8 cellular contexts compared by ENCODE assay signal in genomic region chr3:49171119-49171774, GRCh38. TPM values are rescaled to one million over a fixed set of nuclear protein-coding genes. Genes with fewer than 3 reads are reported as not detected.
DNase-seq lines count a peak whose midpoint lies in the region; ATAC-seq, FAIRE-seq and TF ChIP-seq lines count a peak whose summit lies in the region.

Gene KLHDC8B, plus strand, starts transcription at chr3:49171598. Its CDS starts 1,172 bp downstream, at chr3:49172770.

- no peaks in the 10 kb centered on the region for H3K27me3 Mint-ChIP-seq in activated T-cell treated with anti-CD3 and anti-CD28 coated beads, Interleukin-2, amount 50 U/mL, for 72 hours (ENCODE audit: low read depth)

- POLR2A ChIA-PET in PC-3 (lab: Charles Lee; ENCODE audit: unreplicated experiment): interaction anchor here (0.5 to 0.6 kb wide), 4 partner anchors 19 to 300 kb away, joined by 4 read pairs; no protein-coding TSS in a partner anchor

- ATAC-seq in HG03565 (IDR thresholded peaks at IDR 0.05; ENCODE audit: unreplicated experiment) (peak; percentile 46), PC-3 (peak; percentile 91)
- peak; percentile 84 to 88 for ATAC-seq in activated T-cell treated with anti-CD3 and anti-CD28 coated beads, Interleukin-2, amount 50 U/mL, for 72 hours (replicated peaks in 1 of 2)

- intact Hi-C loops in PC-3 (cut with micrococcal nuclease) (loop anchor here (1.0 to 5.0 kb wide), 6 partner anchors 38 to 278 kb away; partner anchors contain the start of genes LAMB2, QRICH1 and USP4), esophagus muscularis mucosa (cut with DNase I) (loop anchor here (2.0 to 5.0 kb wide), 3 partner anchors 106 to 276 kb away; partner anchors contain the start of genes C3orf62 and USP4)

- peak within 1 kb of the TSS; percentile 98 for H2AFZ ChIP-seq in PC-3 (ENCODE audit: low read length)

- no TSS peak for BruUV-seq in PC-3 (replicated peaks; lab: Mats Ljungman, UMichigan)

- peak within 1 kb of the TSS; percentile 85 to 88 for H3K4me3 Mint-ChIP-seq in activated T-cell treated with anti-CD3 and anti-CD28 coated beads, Interleukin-2, amount 50 U/mL, for 72 hours

- H3K36me3 Mint-ChIP-seq in activated T-cell treated with anti-CD3 and anti-CD28 coated beads, Interleukin-2, amount 50 U/mL, for 72 hours (ENCODE audit: insufficient read depth in 2 of 2): peaks cover 0 to under 1% of the 10 kb centered on the region in 2 donors

- no peak within 1 kb of the TSS for H3K27ac Mint-ChIP-seq in activated T-cell treated with anti-CD3 and anti-CD28 coated beads, Interleukin-2, amount 50 U/mL, for 72 hours

- FAIRE-seq in RCC 7860 (lab: Jason Lieb, UNC): no peak

- 8% methylated on average over 8 of the region's 57 CpGs for WGBS in esophagus muscularis mucosa

- DNase-seq in PC-3 (peak; percentile 81), esophagus muscularis mucosa (ENCODE audit: extremely low spot score) (peak; percentile 97), RCC 7860 (ENCODE audit: low spot score) (no peak)
- peak; percentile 89 to 93 for DNase-seq in activated T-cell treated with anti-CD3 and anti-CD28 coated beads, Interleukin-2, amount 50 U/mL, for 72 hours
- peak; percentile 95 for DNase-seq in stimulated activated CD8-positive, alpha-beta memory T cell treated with anti-CD3 and anti-CD28 coated beads, Interleukin-4, amount 100 ng/mL, for 48 hours

- peak; percentile 96 for TF ChIP-seq CTCF in GM12874 (IDR thresholded peaks at IDR 0.05; ENCODE audit: insufficient read depth, low read depth, low read length)
- TF ChIP-seq CTCF in PC-3 (conservative IDR thresholded peaks at IDR 0.05; ENCODE audit: low read depth, low read length): peak; percentile 97
- peak in 2 of 3 experiments; percentile 98 to 99 for TF ChIP-seq CTCF in esophagus muscularis mucosa (IDR thresholded peaks at IDR 0.05)

- no peaks in the 10 kb centered on the region for H3F3A ChIP-seq in PC-3 (ENCODE audit: low read length, unreplicated experiment)

- no peak for TF ChIP-seq EP300 in esophagus muscularis mucosa (IDR thresholded peaks at IDR 0.05)

- peaks cover 7% of the 10 kb centered on the region for H3K79me2 ChIP-seq in PC-3 (ENCODE audit: low read length)

- H3K27ac ChIP-seq in PC-3 (ENCODE audit: low read length) (no peak within 1 kb of the TSS), esophagus muscularis mucosa (replicated peaks in 1 of 4) (peak within 1 kb of the TSS; percentile 84 to 93 (median 90)), muscle layer of duodenum (ENCODE audit: low read length) (peak within 1 kb of the TSS; percentile 77)

- CTCF ChIA-PET in PC-3 (lab: Charles Lee): interaction anchor here (0.5 to 1.1 kb wide), 6 partner anchors 40 to 278 kb away, joined by 3 to 4 read pairs (median 3); partner anchors contain the start of gene USP4

- H3K9ac ChIP-seq in PC-3 (ENCODE audit: low read length): peak within 1 kb of the TSS; percentile 64

- H3K9me3 ChIP-seq in PC-3 (ENCODE audit: low read length): no peaks in the 10 kb centered on the region
- H3K9me3 ChIP-seq in esophagus muscularis mucosa: no peaks in the 10 kb centered on the region
- no peaks in the 10 kb centered on the region for H3K9me3 ChIP-seq in muscle layer of duodenum (ENCODE audit: control insufficient read depth in 1 of 2, low read length in 2 of 2)

- H3K4me2 ChIP-seq in PC-3 (ENCODE audit: low read length): peak within 1 kb of the TSS; percentile 94

- H3K4me1 Mint-ChIP-seq in activated T-cell treated with anti-CD3 and anti-CD28 coated beads, Interleukin-2, amount 50 U/mL, for 72 hours (ENCODE audit: low read depth): peaks cover 16% of the 10 kb centered on the region

- H3K4me1 ChIP-seq in PC-3 (ENCODE audit: insufficient read depth, low read length) (peaks cover 18% of the 10 kb centered on the region), esophagus muscularis mucosa (peaks cover 48 to 64% (median 59%) of the 10 kb centered on the region in 4 donors), muscle layer of duodenum (ENCODE audit: control insufficient read depth in 1 of 2, insufficient read depth in 2 of 2, low read length in 2 of 2) (peaks cover 18 to 44% of the 10 kb centered on the region in 2 donors)

- peak; percentile 11 for TF ChIP-seq POLR2A in esophagus muscularis mucosa (IDR thresholded peaks at IDR 0.05; ENCODE audit: low read depth)

- H3K36me3 ChIP-seq in PC-3 (ENCODE audit: low read depth, low read length) (no peaks in the 10 kb centered on the region), esophagus muscularis mucosa (peaks cover 10 to 27% (median 23%) of the 10 kb centered on the region in 4 donors), muscle layer of duodenum (ENCODE audit: control insufficient read depth in 1 of 2, insufficient read depth in 2 of 2, low read length in 2 of 2) (peaks cover 14 to 18% of the 10 kb centered on the region in 2 donors)

- no peaks in the 10 kb centered on the region for H3K27me3 ChIP-seq in PC-3 (ENCODE audit: low read length)
- no peaks in the 10 kb centered on the region for H3K27me3 ChIP-seq in esophagus muscularis mucosa
- H3K27me3 ChIP-seq in muscle layer of duodenum (ENCODE audit: low read depth, low read length): no peaks in the 10 kb centered on the region

- H3K9me2 ChIP-seq in PC-3 (replicated peaks; ENCODE audit: low read length): no peaks in the 10 kb centered on the region

- H4K20me1 ChIP-seq in PC-3 (ENCODE audit: low read length): no peaks in the 10 kb centered on the region

- no peaks in the 10 kb centered on the region for H3K9me3 Mint-ChIP-seq in activated T-cell treated with anti-CD3 and anti-CD28 coated beads, Interleukin-2, amount 50 U/mL, for 72 hours

- H3K4me3 ChIP-seq in PC-3 (ENCODE audit: low read length) (peak within 1 kb of the TSS; percentile 74), esophagus muscularis mucosa (peak within 1 kb of the TSS; percentile 68 to 86 (median 78)), muscle layer of duodenum (ENCODE audit: low read depth in 1 of 2, low read length in 2 of 2) (peak within 1 kb of the TSS; percentile 77 to 87)

RNA-seq across cellular contexts. Expression of gene KLHDC8B, which starts in this region (rescaled TPM):
- total RNA-seq in PC-3 (2014; rRNA removed) (24.3 and 34.4 TPM in 2 replicates), esophagus muscularis mucosa (100 to 1,000 TPM in 1 of 4 donors, 10 to 100 TPM in 3; 78.6 to 190 (median 91.2) TPM)
- total RNA-seq in activated T-cell treated with anti-CD3 and anti-CD28 coated beads, Interleukin-2, amount 50 U/mL, for 72 hours: 1 to 10 TPM; 3.0 to 5.4 TPM
